ENCODE assay signal across 8 cellular contexts in genomic region chr1:13965770-13966398, GRCh38.
DNase-seq lines count a peak whose midpoint lies in the region; ATAC-seq and TF ChIP-seq lines count a peak whose summit lies in the region.

No MANE protein-coding gene starts in this region.

- DNase-seq in AG08396 (ENCODE audit: low spot score) (peak; percentile 63), H4 (ENCODE audit: low spot score) (peak; percentile 64), NCI-H510A (lab: John Stamatoyannopoulos, UW) (peak; percentile 78), cerebellar cortex (ENCODE audit: low spot score) (peak; percentile 88), left lung (peak in 1 of 2 donors; percentile 46)

- H3K27ac ChIP-seq in left lung = no peak overlapping the region

- H3K36me3 ChIP-seq in left lung = no peaks in the 10 kb centered on the region

- intact Hi-C loops in left lung (cut with DNase I) = no loop called here

- peaks cover 0 to 7% of the 10 kb centered on the region in 2 donors for H3K27me3 ChIP-seq in left lung

- H3K9me3 ChIP-seq in left lung = peaks cover 0 to 7% of the 10 kb centered on the region in 2 donors

- H3K4me1 ChIP-seq in left lung = no peaks in the 10 kb centered on the region

- peak; percentile 21 to 32 for TF ChIP-seq CTCF in left lung (IDR thresholded peaks at IDR 0.05)

- peak; percentile 86 for ATAC-seq in left lung
- ATAC-seq in GM21723 (IDR thresholded peaks at IDR 0.05; ENCODE audit: unreplicated experiment) = no peak
- no peak for ATAC-seq in HG02571 (IDR thresholded peaks at IDR 0.05; ENCODE audit: unreplicated experiment)
- ATAC-seq in GM21423 (IDR thresholded peaks at IDR 0.05; ENCODE audit: unreplicated experiment) = no peak

- no peak overlapping the region for H3K4me3 ChIP-seq in left lung
